ENCODE assay signal across 9 cellular contexts in the genomic region with DNA sequence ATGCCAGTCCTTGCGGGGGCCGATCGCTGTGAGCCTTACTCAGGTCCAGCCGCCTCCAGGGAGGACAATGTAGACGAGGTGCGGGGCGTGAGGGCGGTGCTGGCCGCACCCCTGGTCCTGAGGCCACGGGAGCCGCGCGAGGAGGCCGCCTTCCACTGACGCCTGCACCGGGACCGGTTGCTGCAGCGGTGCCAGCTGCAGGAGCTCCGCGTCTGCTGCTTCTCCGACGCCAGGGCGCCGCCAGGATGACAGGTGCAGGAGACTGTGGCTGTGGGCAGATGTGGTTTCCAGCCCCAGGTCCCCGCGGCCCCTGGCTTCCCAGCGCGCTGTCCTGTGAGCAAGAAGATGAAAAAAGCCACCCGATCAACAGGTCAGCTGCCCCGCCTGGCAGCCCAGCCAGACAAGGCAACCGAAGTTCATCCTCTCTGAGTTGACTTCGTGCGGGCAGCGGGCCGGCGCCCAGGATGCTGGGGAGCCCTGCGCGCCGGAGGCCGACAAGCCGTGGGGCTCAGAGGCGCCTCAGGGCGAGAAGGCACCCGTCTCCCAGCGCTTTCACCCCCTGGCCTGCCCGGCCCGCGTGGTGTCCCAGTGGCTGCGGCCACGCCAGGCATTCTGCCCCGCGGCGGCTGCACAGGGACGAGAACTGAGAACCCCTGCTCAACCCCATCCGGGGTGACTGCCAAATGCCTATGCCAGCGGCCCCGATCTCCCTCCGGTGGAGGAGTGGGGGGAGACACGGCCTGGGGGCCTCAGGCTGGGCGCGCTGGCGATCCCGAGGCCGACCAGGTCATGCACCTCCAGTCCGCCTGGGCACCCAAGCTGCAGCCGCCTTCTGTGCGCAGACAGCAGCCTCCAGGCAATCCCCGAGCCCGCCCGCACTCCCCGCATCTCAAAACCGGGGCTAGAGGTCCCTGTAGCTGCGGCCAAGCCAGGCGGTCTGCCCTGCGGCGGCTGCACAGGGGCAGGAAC. TPM values are rescaled to one million over a fixed set of nuclear protein-coding genes. Genes with fewer than 3 reads are reported as not detected.
DNase-seq lines count a peak whose midpoint lies in the region; ATAC-seq and TF ChIP-seq lines count a peak whose summit lies in the region.
"Had no signal": no experiment of that assay in that cellular context is flagged by ENCODE, and none has a peak within 500 bp of the region (broad histone marks: within the 10 kb centered on the region; RNA-seq: fewer than 3 reads in every experiment).

No MANE protein-coding gene starts in this region.

- no peaks in the 10 kb centered on the region for H3K9me3 ChIP-seq in HCT116 (ENCODE audit: control insufficient read depth in 1 of 2, insufficient read depth in 1 of 2, low read depth in 1 of 2, low read length in 2 of 2)
- no peaks in the 10 kb centered on the region for H3K9me3 ChIP-seq in gastrocnemius medialis

- H3K4me2 ChIP-seq in HCT116 (ENCODE audit: low read length) = peak overlapping the region; percentile 93

- peaks cover 6% of the 10 kb centered on the region for H3K4me1 Mint-ChIP-seq in central memory CD8-positive, alpha-beta T cell

- intact Hi-C loops in HCT116 (cut with micrococcal nuclease) (no loop called here), gastrocnemius medialis (cut with DNase I; ENCODE audit: low total_unique reads) (no loop called here)

- H3K4me3 ChIP-seq in HCT116 (replicated peaks in 1 of 2; ENCODE audit: low read depth in 1 of 2, low read length in 2 of 2) (peak overlapping the region; percentile 81 to 90), gastrocnemius medialis (peak overlapping the region in 3 of 4 donors; percentile 15 to 45 (median 30))

- no peaks in the 10 kb centered on the region for H3K36me3 Mint-ChIP-seq in central memory CD8-positive, alpha-beta T cell (ENCODE audit: insufficient read depth)

- in situ Hi-C loops in gastrocnemius medialis (cut with MboI; ENCODE audit: low sequenced_read_pairs in 4 of 4) = no loop called here

- peaks cover 0 to under 1% of the 10 kb centered on the region in 2 experiments; a peak in 1 of 4 replicates for H3K36me3 ChIP-seq in HCT116 (ENCODE audit: control insufficient read depth in 1 of 2, insufficient read depth in 2 of 2, low read length in 2 of 2)
- no peaks in the 10 kb centered on the region for H3K36me3 ChIP-seq in gastrocnemius medialis

- H3K27me3 ChIP-seq in HCT116 (ENCODE audit: insufficient read depth, low read length) (no peaks in the 10 kb centered on the region), gastrocnemius medialis (peaks cover 71 to 91% (median 86%) of the 10 kb centered on the region in 3 donors)

- peaks cover 40% of the 10 kb centered on the region for H3K27me3 Mint-ChIP-seq in central memory CD8-positive, alpha-beta T cell

- H4K20me1 ChIP-seq in HCT116 (ENCODE audit: insufficient read depth) = 0 out of 2 replicates have a peak, but pooled peaks cover 3% of the 10 kb centered on the region

- CTCF ChIA-PET in HCT116 (lab: Charles Lee) = interaction anchor here (0.8 to 2.3 kb wide), 3 partner anchors 17 to 668 kb away, joined by 3 to 9 read pairs (median 4); no protein-coding TSS in a partner anchor

- H3K4me1 ChIP-seq in HCT116 (ENCODE audit: control insufficient read depth in 1 of 2, insufficient read depth in 2 of 2, low read length in 2 of 2) (peaks cover 3 to 14% of the 10 kb centered on the region in 2 experiments; a peak in 3 of 4 replicates), gastrocnemius medialis (peaks cover 16 to 30% of the 10 kb centered on the region in 2 donors)

- no peak overlapping the region for H3K27ac Mint-ChIP-seq in central memory CD8-positive, alpha-beta T cell (ENCODE audit: low read depth)
- H3K27ac Mint-ChIP-seq: dendritic cell treated with granulocyte-macrophage colony-stimulating factor and Interleukin-4, amounts not matched to agents 40 ng/mL and 50 ng/mL, for 4 days had no signal

- no peak for TF ChIP-seq RAD21 in HCT116 (IDR thresholded peaks at IDR 0.05; ENCODE audit: low read depth)

- H3K79me2 ChIP-seq in HCT116 (ENCODE audit: insufficient read depth, low read length) = peaks cover 27% of the 10 kb centered on the region

- H3K27ac ChIP-seq in HCT116 (ENCODE audit: low read depth, low read length) (peak overlapping the region; percentile 93), gastrocnemius medialis (no peak overlapping the region)

- H3K9ac ChIP-seq in HCT116 (ENCODE audit: low read length) = peak overlapping the region; percentile 95

- DNase-seq in HCT116 (ENCODE audit: low read depth, low spot score) = no peak
- peak; percentile 74 for DNase-seq in RPMI8226
- DNase-seq in central memory CD8-positive, alpha-beta T cell (ENCODE audit: low spot score in 2 of 2) = no peak
- DNase-seq in gastrocnemius medialis = no peak
- DNase-seq in NCI-H1436 treated with DMSO at 0.1 percent for 48 hours (lab: John Stamatoyannopoulos, UW) = no peak
- DNase-seq in dedifferentiated amniotic fluid mesenchymal stem cell (ENCODE audit: extremely low spot score) = no peak

- TF ChIP-seq CTCF in HCT116 (IDR thresholded peaks at IDR 0.05 in 2 of 3, conservative IDR thresholded peaks at IDR 0.05 in 1 of 3; ENCODE audit: borderline replicate concordance in 1 of 3, insufficient read depth in 1 of 3, low read depth in 2 of 3, low read length in 2 of 3) (no peak), gastrocnemius medialis (IDR thresholded peaks at IDR 0.05 in 4 of 5, conservative IDR thresholded peaks at IDR 0.05 in 1 of 5) (no peak)

- RAD21 ChIA-PET in HCT116 (lab: Charles Lee; ENCODE audit: low non-redundant PET in 1 of 2, low total read pairs in 2 of 2, uncharacterized antibody in 2 of 2, unreplicated experiment in 2 of 2) = interaction anchor here in 1 of 2 experiments (1.3 kb wide), 1 partner anchor 17 kb away, joined by 3 read pairs; no protein-coding TSS in a partner anchor

- TF ChIP-seq POLR2A in HCT116 (IDR thresholded peaks at IDR 0.05; ENCODE audit: borderline replicate concordance, extremely low read depth, insufficient read depth, insufficient read length) (no peak), gastrocnemius medialis (IDR thresholded peaks at IDR 0.05) (no peak)

- POLR2A ChIA-PET in HCT116 (lab: Charles Lee) = interaction anchor here (1.0 to 1.5 kb wide), 3 partner anchors 8 to 137 kb away, joined by 3 to 6 read pairs (median 4); no protein-coding TSS in a partner anchor

- ATAC-seq in HCT116 = no peak
- ATAC-seq in central memory CD8-positive, alpha-beta T cell (replicated peaks; ENCODE audit: extremely low read depth, poor library complexity, severe bottlenecking) = peak; percentile 34
- ATAC-seq in gastrocnemius medialis = no peak
- ATAC-seq in GM21737 (IDR thresholded peaks at IDR 0.05; ENCODE audit: unreplicated experiment) = no peak
- ATAC-seq in GM19395 (IDR thresholded peaks at IDR 0.05; ENCODE audit: unreplicated experiment) = no peak

- H2AFZ ChIP-seq in HCT116 (ENCODE audit: low read depth, low read length, poor library complexity, severe bottlenecking) = no peak overlapping the region

- no peaks in the 10 kb centered on the region for H3K9me2 ChIP-seq in HCT116 (ENCODE audit: insufficient read depth)

- no TSS peak for BruUV-seq in HCT116 (replicated peaks; lab: Mats Ljungman, UMichigan)

- no peaks in the 10 kb centered on the region for H3K9me3 Mint-ChIP-seq in central memory CD8-positive, alpha-beta T cell
- H3K9me3 Mint-ChIP-seq: dendritic cell treated with granulocyte-macrophage colony-stimulating factor and Interleukin-4, amounts not matched to agents 40 ng/mL and 50 ng/mL, for 4 days had no signal

- peak overlapping the region; percentile 76 for H3K4me3 Mint-ChIP-seq in central memory CD8-positive, alpha-beta T cell

TF ChIP-seq in HCT116, 20 proteins besides CTCF, POLR2A, EP300 and RAD21:
- TF ChIP-seq FOSL1 (IDR thresholded peaks at IDR 0.05; ENCODE audit: low read depth) (no peak), EGR1 (IDR thresholded peaks at IDR 0.05; ENCODE audit: low read depth) (no peak), ZFX (IDR thresholded peaks at IDR 0.05) (no peak), POLR2AphosphoS5 (IDR thresholded peaks at IDR 0.05; ENCODE audit: low read depth, low read length) (no peak), SIN3A (IDR thresholded peaks at IDR 0.05; ENCODE audit: low read depth) (no peak), YY1 (IDR thresholded peaks at IDR 0.05; ENCODE audit: extremely low read depth, insufficient replicate concordance, low read depth, low read length) (no peak)
- TF ChIP-seq, protein P1, sequence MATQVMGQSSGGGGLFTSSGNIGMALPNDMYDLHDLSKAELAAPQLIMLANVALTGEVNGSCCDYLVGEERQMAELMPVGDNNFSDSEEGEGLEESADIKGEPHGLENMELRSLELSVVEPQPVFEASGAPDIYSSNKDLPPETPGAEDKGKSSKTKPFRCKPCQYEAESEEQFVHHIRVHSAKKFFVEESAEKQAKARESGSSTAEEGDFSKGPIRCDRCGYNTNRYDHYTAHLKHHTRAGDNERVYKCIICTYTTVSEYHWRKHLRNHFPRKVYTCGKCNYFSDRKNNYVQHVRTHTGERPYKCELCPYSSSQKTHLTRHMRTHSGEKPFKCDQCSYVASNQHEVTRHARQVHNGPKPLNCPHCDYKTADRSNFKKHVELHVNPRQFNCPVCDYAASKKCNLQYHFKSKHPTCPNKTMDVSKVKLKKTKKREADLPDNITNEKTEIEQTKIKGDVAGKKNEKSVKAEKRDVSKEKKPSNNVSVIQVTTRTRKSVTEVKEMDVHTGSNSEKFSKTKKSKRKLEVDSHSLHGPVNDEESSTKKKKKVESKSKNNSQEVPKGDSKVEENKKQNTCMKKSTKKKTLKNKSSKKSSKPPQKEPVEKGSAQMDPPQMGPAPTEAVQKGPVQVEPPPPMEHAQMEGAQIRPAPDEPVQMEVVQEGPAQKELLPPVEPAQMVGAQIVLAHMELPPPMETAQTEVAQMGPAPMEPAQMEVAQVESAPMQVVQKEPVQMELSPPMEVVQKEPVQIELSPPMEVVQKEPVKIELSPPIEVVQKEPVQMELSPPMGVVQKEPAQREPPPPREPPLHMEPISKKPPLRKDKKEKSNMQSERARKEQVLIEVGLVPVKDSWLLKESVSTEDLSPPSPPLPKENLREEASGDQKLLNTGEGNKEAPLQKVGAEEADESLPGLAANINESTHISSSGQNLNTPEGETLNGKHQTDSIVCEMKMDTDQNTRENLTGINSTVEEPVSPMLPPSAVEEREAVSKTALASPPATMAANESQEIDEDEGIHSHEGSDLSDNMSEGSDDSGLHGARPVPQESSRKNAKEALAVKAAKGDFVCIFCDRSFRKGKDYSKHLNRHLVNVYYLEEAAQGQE (IDR thresholded peaks at IDR 0.05; ENCODE audit: low read depth) = no peak

RNA-seq across cellular contexts. Expression of a gene that starts 43.4 kb away (rescaled TPM):
- total RNA-seq in HCT116 (2021; ENCODE audit: unreplicated experiment) (23.4 TPM), gastrocnemius medialis (10 to 100 TPM; 21.5 to 54.6 (median 38.7) TPM)
- 12.9 and 16.0 TPM in 2 replicates for polyA plus RNA-seq in HCT116 (2012)
